In genomic region chr5:179822444-179822990, GRCh38 we compare ENCODE assay signal across 8 cellular contexts. TPM values are rescaled to one million over a fixed set of nuclear protein-coding genes. Genes with fewer than 3 reads are reported as not detected.
DNase-seq lines count a peak whose midpoint lies in the region; ATAC-seq and TF ChIP-seq lines count a peak whose summit lies in the region.

No MANE protein-coding gene starts in this region.

- H3K27me3 ChIP-seq in CD4-positive, alpha-beta T cell (ENCODE audit: control insufficient read depth, insufficient read depth, low read length): no peaks in the 10 kb centered on the region
- H3K27me3 ChIP-seq in PC-3 (ENCODE audit: low read length) (no peaks in the 10 kb centered on the region), SJCRH30 (no peaks in the 10 kb centered on the region)

- intact Hi-C loops in CD4-positive, alpha-beta T cell (cut with DNase I, micrococcal nuclease): loop anchor here in 1 of 2 experiments (5.0 kb wide), 1 partner anchor 35 kb away; the partner anchor contains the start of gene MRNIP
- intact Hi-C loops in PC-3 (cut with micrococcal nuclease): no loop called here

- H3K36me3 ChIP-seq in PC-3 (ENCODE audit: low read depth, low read length): peaks cover 31% of the 10 kb centered on the region
- H3K36me3 ChIP-seq in SJCRH30: peaks cover 35% of the 10 kb centered on the region

- H3K27ac Mint-ChIP-seq in CD4-positive, alpha-beta T cell: peak overlapping the region; percentile 99
- H3K27ac Mint-ChIP-seq in endothelial cell (ENCODE audit: unreplicated experiment) (peak overlapping the region; percentile 48), osteocyte (ENCODE audit: unreplicated experiment) (peak overlapping the region; percentile 18)

- no peaks in the 10 kb centered on the region for H3K9me3 ChIP-seq in CD4-positive, alpha-beta T cell (ENCODE audit: control insufficient read depth, low read length)
- no peaks in the 10 kb centered on the region for H3K9me3 ChIP-seq in PC-3 (ENCODE audit: low read length)
- no peaks in the 10 kb centered on the region for H3K9me3 ChIP-seq in SJCRH30 (replicated peaks)

- H3K4me1 Mint-ChIP-seq in CD4-positive, alpha-beta T cell (ENCODE audit: low read depth): peaks cover 58% of the 10 kb centered on the region
- H3K4me1 Mint-ChIP-seq in endothelial cell (ENCODE audit: unreplicated experiment) (peaks cover 14% of the 10 kb centered on the region), osteocyte (ENCODE audit: unreplicated experiment) (peaks cover 57% of the 10 kb centered on the region)

- H3K4me3 ChIP-seq in PC-3 (ENCODE audit: low read length) (peak overlapping the region; percentile 93), SJCRH30 (no peak overlapping the region)

- peaks cover 50% of the 10 kb centered on the region for H4K20me1 ChIP-seq in PC-3 (ENCODE audit: low read length)

- no peak for TF ChIP-seq CTCF in CD4-positive, alpha-beta T cell (IDR thresholded peaks at IDR 0.05)
- no peak for TF ChIP-seq CTCF in PC-3 (conservative IDR thresholded peaks at IDR 0.05; ENCODE audit: low read depth, low read length)
- no peak for TF ChIP-seq CTCF in endothelial cell (IDR thresholded peaks at IDR 0.05; ENCODE audit: unreplicated experiment)
- TF ChIP-seq CTCF in osteocyte (IDR thresholded peaks at IDR 0.05): no peak

- CTCF ChIA-PET in CD4-positive, alpha-beta T cell (lab: Charles Lee): interaction anchor here (1.1 to 2.1 kb wide), 3 partner anchors 21 to 59 kb away, joined by 5 to 6 read pairs (median 5); no protein-coding TSS in a partner anchor
- CTCF ChIA-PET in PC-3 (lab: Charles Lee): no interaction called here

- peak overlapping the region; percentile 89 for H3K4me2 ChIP-seq in PC-3 (ENCODE audit: low read length)

- no peak overlapping the region for H3K27ac ChIP-seq in CD4-positive, alpha-beta T cell (ENCODE audit: low read depth, low read length)
- H3K27ac ChIP-seq in PC-3 (ENCODE audit: low read length) (no peak overlapping the region), SJCRH30 (no peak overlapping the region)

- H3K79me2 ChIP-seq in PC-3 (ENCODE audit: low read length): peaks cover 56% of the 10 kb centered on the region

- H2AFZ ChIP-seq in PC-3 (ENCODE audit: low read length): no peak overlapping the region

- H3K4me1 ChIP-seq in PC-3 (ENCODE audit: insufficient read depth, low read length): peaks cover 44% of the 10 kb centered on the region
- peaks cover 25% of the 10 kb centered on the region for H3K4me1 ChIP-seq in SJCRH30

- BruUV-seq in PC-3 (replicated peaks; lab: Mats Ljungman, UMichigan): no TSS peak

- no peaks in the 10 kb centered on the region for H3F3A ChIP-seq in PC-3 (ENCODE audit: low read length, unreplicated experiment)

- POLR2A ChIA-PET in CD4-positive, alpha-beta T cell (lab: Charles Lee): interaction anchor here (0.6 to 2.1 kb wide), 13 partner anchors 14 to 272 kb away, joined by 3 to 12 read pairs (median 3); partner anchors contain the start of genes HNRNPH1, LTC4S, MAML1 and RUFY1
- POLR2A ChIA-PET in PC-3 (lab: Charles Lee; ENCODE audit: unreplicated experiment): no interaction called here

- DNase-seq in CD4-positive, alpha-beta T cell: no peak
- DNase-seq in PC-3 (no peak), endothelial cell (ENCODE audit: low spot score) (no peak), osteocyte (ENCODE audit: extremely low spot score, unreplicated experiment) (no peak), NCI-H226 (no peak), SJCRH30 (no peak)

- H3K36me3 Mint-ChIP-seq in CD4-positive, alpha-beta T cell (ENCODE audit: low read depth): peaks cover 59% of the 10 kb centered on the region
- H3K36me3 Mint-ChIP-seq in endothelial cell (ENCODE audit: low read depth, unreplicated experiment) (peaks cover 38% of the 10 kb centered on the region), osteocyte (ENCODE audit: unreplicated experiment) (peaks cover 38% of the 10 kb centered on the region)

- no peaks in the 10 kb centered on the region for H3K27me3 Mint-ChIP-seq in CD4-positive, alpha-beta T cell
- H3K27me3 Mint-ChIP-seq in endothelial cell (ENCODE audit: unreplicated experiment): peaks cover 17% of the 10 kb centered on the region
- no peaks in the 10 kb centered on the region for H3K27me3 Mint-ChIP-seq in osteocyte (ENCODE audit: unreplicated experiment)

- ATAC-seq in CD4-positive, alpha-beta T cell (ENCODE audit: poor library complexity): no peak
- ATAC-seq in PC-3: no peak
- ATAC-seq in HG03378 (IDR thresholded peaks at IDR 0.05; ENCODE audit: unreplicated experiment): no peak
- ATAC-seq in HG02798 (IDR thresholded peaks at IDR 0.05; ENCODE audit: poor library complexity, unreplicated experiment): no peak

- H3K9ac ChIP-seq in PC-3 (ENCODE audit: low read length): peak overlapping the region; percentile 94; the same call in 1 of the 2 replicates

- H3K9me2 ChIP-seq in PC-3 (replicated peaks; ENCODE audit: low read length): no peaks in the 10 kb centered on the region

- H3K9me3 Mint-ChIP-seq in CD4-positive, alpha-beta T cell: no peaks in the 10 kb centered on the region
- no peaks in the 10 kb centered on the region for H3K9me3 Mint-ChIP-seq in endothelial cell (ENCODE audit: unreplicated experiment)
- no peaks in the 10 kb centered on the region for H3K9me3 Mint-ChIP-seq in osteocyte (ENCODE audit: unreplicated experiment)

- H3K4me3 Mint-ChIP-seq in CD4-positive, alpha-beta T cell: peak overlapping the region; percentile 99
- H3K4me3 Mint-ChIP-seq in endothelial cell (ENCODE audit: unreplicated experiment) (peak overlapping the region; percentile 95), osteocyte (ENCODE audit: unreplicated experiment) (peak overlapping the region; percentile 93)

RNA-seq across cellular contexts. Expression of gene SQSTM1, which starts 1.8 kb away (rescaled TPM):
- 100 to 1,000 TPM; 260 to 267 TPM for total RNA-seq in CD4-positive, alpha-beta T cell
- total RNA-seq in PC-3 (2014; rRNA removed) (253 and 341 TPM in 2 replicates), endothelial cell (ENCODE audit: unreplicated experiment) (82.2 TPM), osteocyte (447 and 458 TPM in 2 replicates)
- 64.9 and 65.8 TPM in 2 replicates for total RNA-seq in SJCRH30 (2014; rRNA removed; shearing (Covaris generic))

RNA-seq across cellular contexts. Expression of gene MGAT4B, which starts 15.9 kb away (rescaled TPM):
- total RNA-seq in CD4-positive, alpha-beta T cell: 100 to 1,000 TPM; 141 to 145 TPM
- total RNA-seq in PC-3 (2014; rRNA removed) (88.9 and 113 TPM in 2 replicates), endothelial cell (ENCODE audit: unreplicated experiment) (163 TPM), osteocyte (185 and 198 TPM in 2 replicates)
- total RNA-seq in SJCRH30 (2014; rRNA removed; shearing (Covaris generic)): 55.5 and 60.5 TPM in 2 replicates

RNA-seq across cellular contexts. Expression of gene LTC4S, which starts 28.7 kb away (rescaled TPM):
- total RNA-seq in CD4-positive, alpha-beta T cell: 1 to 10 TPM; 3.6 to 4.2 TPM
- total RNA-seq in PC-3 (2014; rRNA removed) (1.5 and 3.6 TPM in 2 replicates), endothelial cell (ENCODE audit: unreplicated experiment) (1.0 TPM), osteocyte (1.1 and 2.4 TPM in 2 replicates)
- total RNA-seq in SJCRH30 (2014; rRNA removed; shearing (Covaris generic)): not detected in 2 replicates

RNA-seq across cellular contexts. Expression of gene MRNIP, which starts 36.1 kb away (rescaled TPM):
- 10 to 100 TPM; 31.8 to 32.8 TPM for total RNA-seq in CD4-positive, alpha-beta T cell
- total RNA-seq in PC-3 (2014; rRNA removed) (20.2 and 26.1 TPM in 2 replicates), endothelial cell (ENCODE audit: unreplicated experiment) (38.5 TPM), osteocyte (25.8 and 27.6 TPM in 2 replicates)
- 10.3 and 15.3 TPM in 2 replicates for total RNA-seq in SJCRH30 (2014; rRNA removed; shearing (Covaris generic))

Comparison
In these comparisons a context has a peak if more than half of its experiments do, and no peak if none do; other contexts are left out.
1. H3K27ac Mint-ChIP-seq: peak in every context shown above with its lines; median percentile 99 in CD4-positive, alpha-beta T cell; 48 in endothelial cell; 18 in osteocyte.